In the genomic region with DNA sequence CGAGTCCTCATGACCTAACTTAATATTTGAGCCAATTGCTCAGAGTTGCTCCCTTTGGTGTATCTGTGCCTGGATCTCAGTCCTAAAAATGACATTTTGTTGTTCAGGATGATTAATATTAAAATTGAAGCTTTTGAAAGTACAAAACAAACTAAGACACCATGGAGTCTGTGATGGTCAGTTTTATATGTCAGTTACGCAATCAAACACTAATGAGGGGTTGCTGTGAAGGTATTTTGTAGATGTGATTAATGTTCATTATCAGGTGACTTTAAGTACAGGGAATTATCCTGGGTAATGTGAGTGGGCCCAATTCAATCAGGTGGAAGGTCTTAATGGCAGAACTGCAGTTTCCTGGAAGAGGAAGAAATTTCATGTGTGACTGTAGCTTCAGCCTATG, we compare ENCODE assay signal across 18 cellular contexts.
"Had no signal": no experiment of that assay in that cellular context is flagged by ENCODE, and none has a peak within 500 bp of the region (broad histone marks: within the 10 kb centered on the region; RNA-seq: fewer than 3 reads in every experiment).

No MANE protein-coding gene starts in this region.

- H3K27me3 Mint-ChIP-seq: stimulated activated memory B cell treated with anti-CD40 and anti-IgM and Interleukin-4, amounts not matched to agents 10 μg/mL and 1 μg/mL and 100 μg/mL, for 72 hours had no signal

- H3K9me3 Mint-ChIP-seq: endodermal cell; natural killer cell; neural progenitor cell; stimulated activated memory B cell treated with anti-CD40 and anti-IgM and Interleukin-4, amounts not matched to agents 10 μg/mL and 1 μg/mL and 100 μg/mL, for 72 hours had no signal

- H3K27ac ChIP-seq: epithelial cell of prostate, gastrocnemius medialis, lower lobe of right lung, neural progenitor cell, prostate gland, skin epidermis, spleen, upper lobe of left lung had no signal

- H3K4me3 Mint-ChIP-seq: endodermal cell; natural killer cell; neural progenitor cell; stimulated activated memory B cell treated with anti-CD40 and anti-IgM and Interleukin-4, amounts not matched to agents 10 μg/mL and 1 μg/mL and 100 μg/mL, for 72 hours had no signal

- H3K27ac Mint-ChIP-seq: endodermal cell; natural killer cell; neural progenitor cell; stimulated activated memory B cell treated with anti-CD40 and anti-IgM and Interleukin-4, amounts not matched to agents 10 μg/mL and 1 μg/mL and 100 μg/mL, for 72 hours had no signal

- H3K4me1 Mint-ChIP-seq: natural killer cell; neural progenitor cell; stimulated activated memory B cell treated with anti-CD40 and anti-IgM and Interleukin-4, amounts not matched to agents 10 μg/mL and 1 μg/mL and 100 μg/mL, for 72 hours had no signal

- DNase-seq: effector CD8-positive, alpha-beta T cell; endodermal cell; foreskin fibroblast; gastrocnemius medialis; left ventricle myocardium superior; lower lobe of right lung; natural killer cell; right cardiac atrium; spleen; stimulated activated CD4-positive, alpha-beta T cell treated with anti-CD3 and anti-CD28 coated beads, Interleukin-4, amount 100 ng/mL, for 4 hours; stimulated activated naive CD8-positive, alpha-beta T cell treated with anti-CD3 and anti-CD28 coated beads, Interleukin-15, Interleukin-2, amounts not matched to agents 100 U/mL and 50 U/mL, for 24 hours; substantia nigra; upper lobe of left lung had no signal

- H3K36me3 Mint-ChIP-seq: natural killer cell; neural progenitor cell; stimulated activated memory B cell treated with anti-CD40 and anti-IgM and Interleukin-4, amounts not matched to agents 10 μg/mL and 1 μg/mL and 100 μg/mL, for 72 hours had no signal
